28 cellular contexts compared by ENCODE assay signal in genomic region chr17:27888072-27888471, GRCh38. TPM values are rescaled to one million over a fixed set of nuclear protein-coding genes. Genes with fewer than 3 reads are reported as not detected.
DNase-seq lines count a peak whose midpoint lies in the region; ATAC-seq, FAIRE-seq and TF ChIP-seq lines count a peak whose summit lies in the region.
"Had no signal": no experiment of that assay in that cellular context is flagged by ENCODE, and none has a peak within 500 bp of the region (broad histone marks: within the 10 kb centered on the region; RNA-seq: fewer than 3 reads in every experiment).

No MANE protein-coding gene starts in this region.

- no peak overlapping the region for H3K4ac ChIP-seq in mesendoderm (ENCODE audit: low read depth, low read length)

- H3K27me3 ChIP-seq in mesendoderm (ENCODE audit: insufficient read depth, low read length, poor library complexity), result no peaks in the 10 kb centered on the region
- H3K27me3 ChIP-seq: BE2C had no signal

- ATAC-seq in WTC11, result no peak
- no peak for ATAC-seq in GM18511 (IDR thresholded peaks at IDR 0.05; ENCODE audit: unreplicated experiment)
- ATAC-seq: activated naive CD8-positive, alpha-beta T cell treated with anti-CD3 and anti-CD28 coated beads, Interleukin-2, amount 50 U/mL, for 24 hours; HepG2; naive thymus-derived CD8-positive, alpha-beta T cell; Panc1 had no signal

- peaks cover 43% of the 10 kb centered on the region for H3K4me1 Mint-ChIP-seq in WTC11

- H2BK15ac ChIP-seq in mesendoderm (replicated peaks; ENCODE audit: low read depth), result no peak overlapping the region

- no peak overlapping the region for H3K4me2 ChIP-seq in mesendoderm (ENCODE audit: low read length)

- peak; percentile 45 for DNase-seq in A172 (ENCODE audit: low spot score)
- DNase-seq in GM19239 (ENCODE audit: insufficient read length, low spot score), result no peak
- no peak for DNase-seq in WTC11 (ENCODE audit: low spot score)
- DNase-seq in mesendoderm, result no peak
- no peak for DNase-seq in SKM-1 (lab: John Stamatoyannopoulos, UW; ENCODE audit: unreplicated experiment)
- no peak for DNase-seq in hepatic stellate cell (ENCODE audit: low spot score)
- DNase-seq in NCI-H524 (lab: John Stamatoyannopoulos, UW), result no peak
- DNase-seq: activated effector memory CD4-positive, alpha-beta T cell treated with anti-CD3 and anti-CD28 coated beads, Interleukin-2, amount 50 U/mL, for 16 hours; activated naive CD8-positive, alpha-beta T cell treated with anti-CD3 and anti-CD28 coated beads, Interleukin-2, amount 50 U/mL, for 24 hours; activated T-cell treated with anti-CD3 and anti-CD28 coated beads, Interleukin-2, amount 50 U/mL, for 1 hour; BE2C; cerebellar nuclear complex; GF-D8; GM23248; islet precursor cell; midbrain; naive thymus-derived CD8-positive, alpha-beta T cell; NCI-H1105 treated with DMSO at 0.1 percent for 48 hours; NCI-H1930; NCI-H524 treated with DMSO at 0.1 percent for 48 hours; SJCRH30 had no signal

- no peak overlapping the region for H3K4me3 ChIP-seq in mesendoderm (ENCODE audit: low read length)
- H3K4me3 ChIP-seq: GM23248, SJCRH30, thoracic aorta had no signal

- H2BK120ac ChIP-seq in mesendoderm (ENCODE audit: low read depth, low read length), result no peak overlapping the region

- no peak overlapping the region for H3K4me3 Mint-ChIP-seq in WTC11
- H3K4me3 Mint-ChIP-seq: activated naive CD8-positive, alpha-beta T cell treated with anti-CD3 and anti-CD28 coated beads, Interleukin-2, amount 50 U/mL, for 24 hours; naive thymus-derived CD8-positive, alpha-beta T cell; stimulated activated naive CD8-positive, alpha-beta T cell treated with anti-CD3 and anti-CD28 coated beads, Interleukin-15, Interleukin-2, amounts not matched to agents 100 ng/mL and 50 ng/mL, for 24 hours had no signal

- no peak overlapping the region for H4K5ac ChIP-seq in mesendoderm (ENCODE audit: low read length)

- no peaks in the 10 kb centered on the region for H3K79me1 ChIP-seq in mesendoderm (ENCODE audit: low read length)

- POLR2A ChIA-PET in WTC11 (lab: Charles Lee), result no interaction called here

- TF ChIP-seq CTCF in WTC11 (IDR thresholded peaks at IDR 0.05), result no peak

- no peaks in the 10 kb centered on the region for H3K9me3 Mint-ChIP-seq in WTC11
- H3K9me3 Mint-ChIP-seq: activated naive CD8-positive, alpha-beta T cell treated with anti-CD3 and anti-CD28 coated beads, Interleukin-2, amount 50 U/mL, for 24 hours; naive thymus-derived CD8-positive, alpha-beta T cell; stimulated activated naive CD8-positive, alpha-beta T cell treated with anti-CD3 and anti-CD28 coated beads, Interleukin-15, Interleukin-2, amounts not matched to agents 100 ng/mL and 50 ng/mL, for 24 hours had no signal

- H3K56ac ChIP-seq in mesendoderm (ENCODE audit: low read length), result peak overlapping the region; percentile 64

- H3K23ac ChIP-seq in mesendoderm (ENCODE audit: low read length), result no peak overlapping the region

- peaks cover 8% of the 10 kb centered on the region; the same call in 1 of the 2 replicates for H3K27me3 Mint-ChIP-seq in WTC11 (ENCODE audit: low read depth)
- H3K27me3 Mint-ChIP-seq: activated naive CD8-positive, alpha-beta T cell treated with anti-CD3 and anti-CD28 coated beads, Interleukin-2, amount 50 U/mL, for 24 hours; naive thymus-derived CD8-positive, alpha-beta T cell; stimulated activated naive CD8-positive, alpha-beta T cell treated with anti-CD3 and anti-CD28 coated beads, Interleukin-15, Interleukin-2, amounts not matched to agents 100 ng/mL and 50 ng/mL, for 24 hours had no signal

- no peaks in the 10 kb centered on the region for H3K36me3 Mint-ChIP-seq in WTC11

- CTCF ChIA-PET in WTC11 (lab: Charles Lee), result interaction anchor here (0.7 to 8.8 kb wide), 7 partner anchors 8 to 363 kb away, joined by 3 to 109 read pairs (median 5); no protein-coding TSS in a partner anchor

- H3K27ac ChIP-seq in mesendoderm (ENCODE audit: low read depth, low read length), result no peak overlapping the region
- H3K27ac ChIP-seq: GM23248, HL-60, SJCRH30, thoracic aorta had no signal

- no peaks in the 10 kb centered on the region for H3K36me3 ChIP-seq in mesendoderm (ENCODE audit: control insufficient read depth, insufficient read depth, low read length)
- H3K36me3 ChIP-seq: BE2C, SJCRH30, thoracic aorta had no signal

- H3K9ac ChIP-seq in mesendoderm (ENCODE audit: low read length), result no peak overlapping the region
- H3K9ac ChIP-seq: GM23248 had no signal

- no peaks in the 10 kb centered on the region for H3K79me2 ChIP-seq in mesendoderm (ENCODE audit: control insufficient read depth, insufficient read depth, low read length)

- H2AK5ac ChIP-seq in mesendoderm (ENCODE audit: low read length), result no peak overlapping the region

- peaks cover 13% of the 10 kb centered on the region for H3K4me1 ChIP-seq in mesendoderm (ENCODE audit: control insufficient read depth, low read depth, low read length)
- H3K4me1 ChIP-seq: BE2C, SJCRH30 had no signal

- H3K18ac ChIP-seq in mesendoderm (ENCODE audit: low read length), result no peak overlapping the region

- H2BK5ac ChIP-seq in mesendoderm (ENCODE audit: low read length), result no peak overlapping the region

- WGBS in mesendoderm (ENCODE audit: extremely low coverage, insufficient coverage, low lambda C conversion rate), result no CpG with 5 or more reads among the region's 2 CpGs

- peak overlapping the region; percentile 14; the same call in 1 of the 2 replicates for H3K27ac Mint-ChIP-seq in WTC11
- H3K27ac Mint-ChIP-seq: activated naive CD8-positive, alpha-beta T cell treated with anti-CD3 and anti-CD28 coated beads, Interleukin-2, amount 50 U/mL, for 24 hours; stimulated activated naive CD8-positive, alpha-beta T cell treated with anti-CD3 and anti-CD28 coated beads, Interleukin-15, Interleukin-2, amounts not matched to agents 100 ng/mL and 50 ng/mL, for 24 hours had no signal

- FAIRE-seq in GM19239 (lab: Jason Lieb, UNC), result peak; percentile 45
- FAIRE-seq: GM18507, HepG2 had no signal

- no peak overlapping the region for H4K8ac ChIP-seq in mesendoderm (ENCODE audit: low read depth, low read length)

TF ChIP-seq in WTC11, 78 proteins besides CTCF, POLR2A, EP300 and RAD21:
- TF ChIP-seq E2F4 (CRISPR knock-in tag; IDR thresholded peaks at IDR 0.05; ENCODE audit: borderline replicate concordance, low read depth) (no peak), ZSCAN18 (CRISPR knock-in tag; IDR thresholded peaks at IDR 0.05) (no peak), ZNF512 (CRISPR knock-in tag; IDR thresholded peaks at IDR 0.05; ENCODE audit: borderline replicate concordance) (no peak), MLX (CRISPR knock-in tag; IDR thresholded peaks at IDR 0.05) (no peak), ZMAT4 (CRISPR knock-in tag; IDR thresholded peaks at IDR 0.05) (no peak)

RNA-seq across cellular contexts. Expression of gene LYRM9, which starts 5.1 kb away (rescaled TPM):
- 5.2 and 11.6 TPM in 2 replicates for total RNA-seq in A172 (2014; rRNA removed; shearing (Covaris generic))
- total RNA-seq in WTC11 (2021), result 3.6 to 4.1 TPM (median 3.8 TPM) in 3 replicates
- 1.9 TPM for polyA plus RNA-seq in mesendoderm (2013, experiment 1 of 2)
- 1.8 TPM for polyA plus RNA-seq in mesendoderm (2013, experiment 2 of 2)
